1 cellular context compared by ENCODE assay signal in the genomic region with DNA sequence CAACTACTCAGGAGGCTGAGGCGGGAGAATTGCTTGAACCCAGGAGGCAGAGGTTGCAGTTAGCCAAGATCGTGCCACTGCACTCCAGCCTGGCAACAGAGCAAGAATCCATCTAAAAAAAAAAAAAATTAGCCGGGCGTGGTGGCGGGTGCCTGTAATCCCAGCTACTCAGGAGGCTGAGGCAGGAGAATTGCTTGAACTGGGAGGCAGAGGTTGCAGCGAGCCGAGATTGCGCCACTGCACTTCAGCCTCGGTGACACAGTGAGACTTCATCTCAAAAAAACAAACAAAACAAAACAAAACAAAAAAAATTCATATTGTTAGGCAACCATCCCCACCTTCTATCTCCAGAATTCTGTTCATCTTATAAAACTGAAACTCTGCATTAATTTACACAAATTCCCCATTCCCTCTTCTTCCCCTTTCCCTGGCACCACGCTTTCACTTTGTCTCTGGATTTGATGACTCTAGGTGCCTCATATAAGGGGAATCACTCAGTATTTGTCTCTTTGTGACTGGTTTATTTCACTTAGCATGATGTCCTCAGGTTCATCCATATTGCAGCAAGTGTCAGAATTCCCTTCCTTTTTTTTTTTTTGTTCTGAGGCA.
TF ChIP-seq lines count a peak whose summit lies in the region.
"Not testable (repeated sequence)": the region's sequence is repeated elsewhere in the genome, so short reads cannot be mapped to it uniquely, and the experiment has no call there.

No MANE protein-coding gene starts in this region.

TF ChIP-seq in HepG2, 621 proteins besides CTCF, POLR2A, EP300 and RAD21:
- TF ChIP-seq ZNF605 (CRISPR knock-in tag; IDR thresholded peaks at IDR 0.05) (0 out of 2 replicates have a peak, but pooled peaks have one; percentile 26), CEBPB (IDR thresholded peaks at IDR 0.05; ENCODE audit: borderline replicate concordance, low read depth, low read length) (peak; percentile 72; the same call in 1 of the 2 replicates), SAP130 (CRISPR knock-in tag; IDR thresholded peaks at IDR 0.05; ENCODE audit: low read depth) (0 out of 2 replicates have a peak, but pooled peaks have one; percentile 12), SNAPC2 (CRISPR knock-in tag; IDR thresholded peaks at IDR 0.05) (0 out of 2 replicates have a peak, but pooled peaks have one; percentile 43), GFI1 (CRISPR knock-in tag; IDR thresholded peaks at IDR 0.05; ENCODE audit: borderline replicate concordance) (peak; percentile 40; the same call in 1 of the 2 replicates), FOSL2 (CRISPR knock-in tag; IDR thresholded peaks at IDR 0.05) (peak; percentile 15; the same call in 1 of the 2 replicates), ZMYM3 (CRISPR knock-in tag; IDR thresholded peaks at IDR 0.05) (peak; percentile 53), GATAD2A (CRISPR knock-in tag; IDR thresholded peaks at IDR 0.05) (peak; percentile 17; the same call in 1 of the 2 replicates), ZNF460 (CRISPR knock-in tag; IDR thresholded peaks at IDR 0.05; ENCODE audit: borderline replicate concordance) (peak; percentile 97), CEBPG (CRISPR knock-in tag; IDR thresholded peaks at IDR 0.05) (peak; percentile 50; the same call in 1 of the 2 replicates), BRCA1 (CRISPR knock-in tag; IDR thresholded peaks at IDR 0.05) (0 out of 2 replicates have a peak, but pooled peaks have one; percentile 23), SOX6 (CRISPR knock-in tag; IDR thresholded peaks at IDR 0.05) (0 out of 2 replicates have a peak, but pooled peaks have one; percentile 23), HOXA5 (CRISPR knock-in tag; IDR thresholded peaks at IDR 0.05) (0 out of 2 replicates have a peak, but pooled peaks have one; percentile 41), SALL1 (CRISPR knock-in tag; IDR thresholded peaks at IDR 0.05) (peak; percentile 41; the same call in 1 of the 2 replicates)
- not testable (repeated sequence) for TF ChIP-seq SOX6 (IDR thresholded peaks at IDR 0.05)
- TF ChIP-seq, protein P1, sequence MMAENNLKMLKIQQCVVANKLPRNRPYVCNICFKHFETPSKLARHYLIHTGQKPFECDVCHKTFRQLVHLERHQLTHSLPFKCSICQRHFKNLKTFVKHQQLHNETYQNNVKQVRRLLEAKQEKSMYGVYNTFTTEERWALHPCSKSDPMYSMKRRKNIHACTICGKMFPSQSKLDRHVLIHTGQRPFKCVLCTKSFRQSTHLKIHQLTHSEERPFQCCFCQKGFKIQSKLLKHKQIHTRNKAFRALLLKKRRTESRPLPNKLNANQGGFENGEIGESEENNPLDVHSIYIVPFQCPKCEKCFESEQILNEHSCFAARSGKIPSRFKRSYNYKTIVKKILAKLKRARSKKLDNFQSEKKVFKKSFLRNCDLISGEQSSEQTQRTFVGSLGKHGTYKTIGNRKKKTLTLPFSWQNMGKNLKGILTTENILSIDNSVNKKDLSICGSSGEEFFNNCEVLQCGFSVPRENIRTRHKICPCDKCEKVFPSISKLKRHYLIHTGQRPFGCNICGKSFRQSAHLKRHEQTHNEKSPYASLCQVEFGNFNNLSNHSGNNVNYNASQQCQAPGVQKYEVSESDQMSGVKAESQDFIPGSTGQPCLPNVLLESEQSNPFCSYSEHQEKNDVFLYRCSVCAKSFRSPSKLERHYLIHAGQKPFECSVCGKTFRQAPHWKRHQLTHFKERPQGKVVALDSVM (CRISPR knock-in tag; IDR thresholded peaks at IDR 0.05) = peak; percentile 80
